Comparison of ENCODE assay signal across 23 cellular contexts in the genomic region with DNA sequence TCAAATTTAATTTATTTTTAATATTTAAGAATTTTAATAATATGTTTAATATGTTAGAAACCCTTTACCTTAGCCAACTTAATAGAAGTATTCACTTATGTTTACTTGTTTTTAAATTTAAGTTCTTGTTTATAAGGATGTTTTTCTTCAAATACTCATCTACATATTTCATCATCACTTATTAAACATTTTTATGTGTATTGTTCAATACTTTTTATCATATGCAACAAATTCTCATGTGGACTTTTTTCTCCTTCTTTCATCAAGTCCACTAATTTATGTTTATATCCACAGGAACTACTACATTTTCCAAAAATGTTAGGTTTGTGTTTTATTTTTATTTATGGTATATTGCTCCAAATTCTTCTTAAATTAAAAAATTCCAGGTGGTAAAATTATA.
"Had no signal": no experiment of that assay in that cellular context is flagged by ENCODE, and none has a peak within 500 bp of the region (broad histone marks: within the 10 kb centered on the region; RNA-seq: fewer than 3 reads in every experiment).

No MANE protein-coding gene starts in this region.

- H3K79me2 ChIP-seq: hepatocyte had no signal

- H3K27me3 ChIP-seq: dorsolateral prefrontal cortex, esophagus squamous epithelium, gastroesophageal sphincter, heart left ventricle, hepatocyte, left lung had no signal

- H3K27ac ChIP-seq: coronary artery, dorsolateral prefrontal cortex, epithelial cell of prostate, esophagus squamous epithelium, gastroesophageal sphincter, heart left ventricle, hepatocyte, left lung, lower lobe of right lung had no signal

- H3K9me3 ChIP-seq: esophagus squamous epithelium, gastroesophageal sphincter, heart left ventricle, left lung, lower lobe of right lung, mucosa of descending colon had no signal

- H3K4me3 ChIP-seq: coronary artery, dorsolateral prefrontal cortex, esophagus squamous epithelium, gastroesophageal sphincter, heart left ventricle, hepatocyte, left lung, lower lobe of right lung, mucosa of descending colon had no signal

- H3K4me2 ChIP-seq: hepatocyte had no signal

- DNase-seq: dermis blood vessel endothelial cell; dorsolateral prefrontal cortex; effector CD4-positive, alpha-beta T cell; effector memory CD4-positive, alpha-beta T cell; esophagus squamous epithelium; foreskin fibroblast; foreskin melanocyte; heart left ventricle; hypothalamus; immature natural killer cell; islet precursor cell; left cardiac atrium; left lung; left ventricle myocardium superior; lower lobe of right lung; mesenchymal stem cell; mucosa of descending colon had no signal

- H2AFZ ChIP-seq: hepatocyte had no signal

- H3K36me3 ChIP-seq: esophagus squamous epithelium, gastroesophageal sphincter, heart left ventricle, left lung, lower lobe of right lung had no signal

- FAIRE-seq: colon had no signal

- H3K4me1 ChIP-seq: esophagus squamous epithelium, gastroesophageal sphincter, heart left ventricle, left lung, lower lobe of right lung had no signal

- ATAC-seq: esophagus mucosa, gastroesophageal sphincter, heart left ventricle, left cardiac atrium, left lung, left ventricle myocardium superior, lower lobe of right lung, mucosa of descending colon had no signal
